Comparison of ENCODE assay signal across 17 cellular contexts in the genomic region with DNA sequence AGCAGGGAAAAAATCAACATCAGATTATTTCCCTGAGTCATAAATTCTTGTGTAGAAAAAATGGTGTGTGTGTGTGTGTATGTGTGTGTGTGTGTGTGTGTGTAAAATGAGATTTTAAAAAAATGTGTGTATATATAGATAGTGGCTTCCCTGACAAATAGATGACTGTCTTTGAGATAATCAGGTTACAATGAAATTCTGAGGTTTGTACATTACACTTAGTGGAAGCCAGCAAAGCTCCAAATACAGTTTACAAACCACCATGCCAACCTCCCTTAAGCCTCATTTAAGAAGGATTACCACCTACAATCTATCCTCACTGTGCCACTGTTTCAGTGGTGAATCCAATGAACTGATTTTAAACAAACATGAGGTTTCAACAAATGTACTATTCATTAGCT.
A peak's percentile ranks its signal among the peaks of the same experiment; 100 is the strongest.
DNase-seq lines count a peak whose midpoint lies in the region; ATAC-seq and TF ChIP-seq lines count a peak whose summit lies in the region.
"Had no signal": no experiment of that assay in that cellular context is flagged by ENCODE, and none has a peak within 500 bp of the region (broad histone marks: within the 10 kb centered on the region; RNA-seq: fewer than 3 reads in every experiment).

No MANE protein-coding gene starts in this region.

- no peaks in the 10 kb centered on the region for H3K36me3 ChIP-seq in cardiac muscle cell
- H3K36me3 ChIP-seq in SJCRH30 = peaks cover 2% of the 10 kb centered on the region; the same call in 1 of the 2 replicates
- H3K36me3 ChIP-seq: ascending aorta, SJSA1 had no signal

- no peak for TF ChIP-seq CTCF in cardiac muscle cell (IDR thresholded peaks at IDR 0.05; ENCODE audit: low read depth, low read length)

- H3K9me3 ChIP-seq in cardiac muscle cell (ENCODE audit: low read depth) (no peaks in the 10 kb centered on the region), SJCRH30 (replicated peaks) (no peaks in the 10 kb centered on the region)
- H3K9me3 ChIP-seq: ascending aorta, SJSA1 had no signal

- intact Hi-C loops in cardiac septum (cut with DNase I) = no loop called here

- H3K4me1 ChIP-seq in cardiac muscle cell (ENCODE audit: low read depth) = peaks cover 99% of the 10 kb centered on the region
- peaks cover 22% of the 10 kb centered on the region for H3K4me1 ChIP-seq in SJCRH30

- H3K27ac ChIP-seq in cardiac muscle cell (peak overlapping the region; percentile 53), SJCRH30 (no peak overlapping the region)
- H3K27ac ChIP-seq: ascending aorta, KMS-11, SJSA1 had no signal

- ATAC-seq in GM19452 (IDR thresholded peaks at IDR 0.05; ENCODE audit: unreplicated experiment) (no peak), GM18502 (IDR thresholded peaks at IDR 0.05; ENCODE audit: poor library complexity, unreplicated experiment) (no peak)

- DNase-seq in cardiac muscle cell (ENCODE audit: low read depth in 1 of 2, low spot score in 1 of 2) (peak in 1 of 2 donors; percentile 29), cardiac septum (ENCODE audit: low spot score) (no peak), SJCRH30 (peak; percentile 15 to 59), fibroblast of gingiva (ENCODE audit: low read depth) (peak; percentile 6), NCI-H510A treated with DMSO at 0.1 percent for 48 hours (lab: John Stamatoyannopoulos, UW) (no peak), NCI-H2196 (lab: John Stamatoyannopoulos, UW; ENCODE audit: unreplicated experiment) (no peak)
- DNase-seq: activated CD4-positive, alpha-beta T cell treated with anti-CD3 and anti-CD28 coated beads for 1 hour; CD4-positive, CD25-positive, alpha-beta regulatory T cell; H7; NCI-H1048; NCI-H2029 treated with DMSO at 0.1 percent for 48 hours; OCI-M1 had no signal

- H3K27me3 ChIP-seq in cardiac muscle cell (no peaks in the 10 kb centered on the region), SJCRH30 (no peaks in the 10 kb centered on the region)
- H3K27me3 ChIP-seq: ascending aorta, SJSA1 had no signal

- H3K4me3 ChIP-seq in cardiac muscle cell = no peak overlapping the region
- H3K4me3 ChIP-seq in SJCRH30 = no peak overlapping the region
- H3K4me3 ChIP-seq: ascending aorta, SJSA1 had no signal

Comparison
In these comparisons a context has a peak if more than half of its experiments do, and no peak if none do; other contexts are left out.
1. DNase-seq: peak in SJCRH30 (2 of 2) and fibroblast of gingiva (single experiment); none in cardiac septum (single experiment), NCI-H510A treated with DMSO at 0.1 percent for 48 hours (single experiment) and NCI-H2196 (single experiment).